In the genomic region with DNA sequence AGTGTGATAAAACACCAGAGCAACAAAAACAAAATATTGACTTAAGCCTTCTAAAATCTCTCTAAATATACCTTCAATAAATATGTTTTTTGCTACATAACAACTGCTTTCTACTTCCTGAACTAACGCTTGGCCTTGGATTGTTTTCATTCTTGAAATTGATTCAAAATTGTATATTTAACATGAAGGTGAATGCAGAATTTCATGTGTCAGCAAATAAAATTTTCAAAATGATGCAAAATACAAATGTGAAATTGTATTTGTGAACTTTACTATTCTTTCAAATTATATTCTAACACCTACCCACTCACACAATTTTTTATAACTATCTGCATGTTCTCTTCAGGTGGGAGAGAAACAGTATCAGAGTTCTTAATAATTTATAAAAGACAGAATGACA, we compare ENCODE assay signal across 12 cellular contexts. TPM values are rescaled to one million over a fixed set of nuclear protein-coding genes. Genes with fewer than 3 reads are reported as not detected.
"Had no signal": no experiment of that assay in that cellular context is flagged by ENCODE, and none has a peak within 500 bp of the region (broad histone marks: within the 10 kb centered on the region; RNA-seq: fewer than 3 reads in every experiment).

No MANE protein-coding gene starts in this region.

RNA-seq across cellular contexts. Expression of gene RBMY1B, which starts 48.2 kb away (rescaled TPM):
- total RNA-seq: OCI-LY7, PC-3, PC-9, Peyer's patch, Right ventricle myocardium inferior, Right ventricle myocardium superior, RPMI7951, SJCRH30, SJSA1, SK-MEL-5, T-cell had no signal
- polyA plus RNA-seq: SK-N-SH had no signal
